30 cellular contexts compared by ENCODE assay signal in the genomic region with DNA sequence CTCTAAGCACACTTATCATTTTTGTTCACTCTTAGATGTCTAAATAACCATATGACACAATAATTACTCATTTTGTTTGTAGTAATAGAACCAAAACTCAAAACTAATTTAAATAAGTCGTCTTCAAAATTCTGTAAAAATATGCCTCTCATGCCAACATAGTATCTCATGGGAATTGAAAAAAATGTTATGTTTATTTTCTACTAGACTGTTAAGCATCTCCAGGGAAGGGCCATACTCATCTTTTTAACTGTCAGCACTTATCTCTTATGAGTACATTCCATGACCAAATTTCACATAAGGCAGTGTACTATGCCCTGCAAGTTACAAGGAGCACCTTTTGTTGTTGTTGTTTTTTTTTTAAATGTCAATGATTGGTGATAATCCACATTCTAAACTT.
"Had no signal": no experiment of that assay in that cellular context is flagged by ENCODE, and none has a peak within 500 bp of the region (broad histone marks: within the 10 kb centered on the region; RNA-seq: fewer than 3 reads in every experiment).

No MANE protein-coding gene starts in this region.

- H3K27ac ChIP-seq: ascending aorta, body of pancreas, KMS-11, SJCRH30, VCaP had no signal

- H3K4me1 ChIP-seq: ascending aorta, body of pancreas, SJCRH30 had no signal

- DNase-seq: activated CD4-positive, alpha-beta memory T cell treated with anti-CD3 and anti-CD28 coated beads, Interleukin-2, amount 10 ng/mL, durations not matched to agents 7 days and 5 days; activated CD4-positive, alpha-beta T cell treated with anti-CD3 and anti-CD28 coated beads for 36 hours; activated CD4-positive, alpha-beta T cell treated with anti-CD3 and anti-CD28 coated beads, Interleukin-2, amount 50 U/mL, for 1 hour; activated gamma-delta T cell treated with Interleukin-2 at 50 U/mL for 16 hours; activated naive CD4-positive, alpha-beta T cell treated with anti-CD3 and anti-CD28 coated beads, Interleukin-2, amount 10 ng/mL, durations not matched to agents 7 days and 5 days; activated T-cell treated with anti-CD3 and anti-CD28 coated beads for 4 hours; activated T-cell treated with anti-CD3 and anti-CD28 coated beads, Interleukin-2, amount 50 U/mL, for 48 hours; amniotic stem cell; body of pancreas; MM.1S; NCI-H1105; NCI-H1436; NCI-H1694 treated with DMSO at 0.1 percent for 48 hours; NCI-H2029 treated with DMSO at 0.1 percent for 48 hours; NCI-H345; NCI-H510A; NCI-H69; NK-92 treated with Interleukin-12 subunit alpha and Interleukin-12 subunit beta, amount 100 ng/mL, for 24 hours; OCI-M1; RPMI8226; SJCRH30; SK-N-SH; T-helper 1 cell had no signal

- H3K9me3 Mint-ChIP-seq: activated CD4-positive, alpha-beta memory T cell treated with anti-CD3 and anti-CD28 coated beads, Interleukin-2, amount 10 ng/mL, durations not matched to agents 7 days and 5 days; activated naive CD4-positive, alpha-beta T cell treated with anti-CD3 and anti-CD28 coated beads, Interleukin-2, amount 10 ng/mL, durations not matched to agents 7 days and 5 days; activated T-helper 2 cell treated with anti-CD3 and anti-CD28 coated beads, Interferon-gamma antibody, Interleukin-2, Interleukin-4, amounts not matched to agents 10 μg/mL and 5 μg/mL and 100 μg/mL, durations not matched to agents 14 hours and 24 hours and 36 hours had no signal

- H3K27ac Mint-ChIP-seq: activated CD4-positive, alpha-beta memory T cell treated with anti-CD3 and anti-CD28 coated beads, Interleukin-2, amount 10 ng/mL, durations not matched to agents 7 days and 5 days; activated CD4-positive, alpha-beta T cell treated with anti-CD3 and anti-CD28 coated beads for 36 hours; activated naive CD4-positive, alpha-beta T cell treated with anti-CD3 and anti-CD28 coated beads, Interleukin-2, amount 10 ng/mL, durations not matched to agents 7 days and 5 days; activated T-helper 2 cell treated with anti-CD3 and anti-CD28 coated beads, Interferon-gamma antibody, Interleukin-2, Interleukin-4, amounts not matched to agents 10 μg/mL and 5 μg/mL and 100 μg/mL, durations not matched to agents 14 hours and 24 hours and 36 hours had no signal

- H3K4me3 ChIP-seq: ascending aorta, body of pancreas, SJCRH30 had no signal

- H3K4me1 Mint-ChIP-seq: activated naive CD4-positive, alpha-beta T cell treated with anti-CD3 and anti-CD28 coated beads, Interleukin-2, amount 10 ng/mL, durations not matched to agents 7 days and 5 days had no signal

- ATAC-seq: activated CD4-positive, alpha-beta T cell treated with anti-CD3 and anti-CD28 coated beads for 36 hours; body of pancreas; Panc1; Right ventricle myocardium inferior had no signal

- H3K27me3 ChIP-seq: ascending aorta, body of pancreas, SJCRH30 had no signal

- H3K4me2 ChIP-seq: KMS-11, SK-N-SH had no signal

- FAIRE-seq: bronchial epithelial cell had no signal

- H3K9ac ChIP-seq: KMS-11, SK-N-SH had no signal

- H3K9me3 ChIP-seq: ascending aorta, body of pancreas, SJCRH30, SK-N-SH had no signal

- H3K4me3 Mint-ChIP-seq: activated CD4-positive, alpha-beta memory T cell treated with anti-CD3 and anti-CD28 coated beads, Interleukin-2, amount 10 ng/mL, durations not matched to agents 7 days and 5 days; activated CD4-positive, alpha-beta T cell treated with anti-CD3 and anti-CD28 coated beads for 36 hours; activated naive CD4-positive, alpha-beta T cell treated with anti-CD3 and anti-CD28 coated beads, Interleukin-2, amount 10 ng/mL, durations not matched to agents 7 days and 5 days had no signal

- H3K9me2 ChIP-seq: SK-N-SH had no signal
